1 cellular context compared by ENCODE assay signal in genomic region chr5:156587012-156587411, GRCh38.
TF ChIP-seq lines count a peak whose summit lies in the region.

No MANE protein-coding gene starts in this region.

TF ChIP-seq in liver, 16 proteins besides CTCF, POLR2A, EP300 and RAD21 (continued from another document):
- TF ChIP-seq REST (IDR thresholded peaks at IDR 0.05) (peak; percentile 48), HNF4G (IDR thresholded peaks at IDR 0.05) (no peak), NR2F2 (IDR thresholded peaks at IDR 0.05) (no peak), SP1 (IDR thresholded peaks at IDR 0.05) (peak; percentile 33), FOXA2 (IDR thresholded peaks at IDR 0.05) (peak; percentile 54), JUND (IDR thresholded peaks at IDR 0.05) (peak in 1 of 2 donors; percentile 26), HNF4A (conservative IDR thresholded peaks at IDR 0.05) (peak; percentile 32 to 80), RXRA (IDR thresholded peaks at IDR 0.05) (peak; percentile 50 to 94), MAX (IDR thresholded peaks at IDR 0.05) (peak; percentile 65), FOXA1 (IDR thresholded peaks at IDR 0.05) (no peak), YY1 (IDR thresholded peaks at IDR 0.05) (peak; percentile 47), GABPA (IDR thresholded peaks at IDR 0.05 in 1 of 2, conservative IDR thresholded peaks at IDR 0.05 in 1 of 2) (no peak), ZBTB33 (IDR thresholded peaks at IDR 0.05) (peak; percentile 36), EGR1 (IDR thresholded peaks at IDR 0.05; ENCODE audit: low read depth in 2 of 2) (peak in 1 of 2 donors; percentile 40)
